13 cellular contexts compared by ENCODE assay signal in the genomic region with DNA sequence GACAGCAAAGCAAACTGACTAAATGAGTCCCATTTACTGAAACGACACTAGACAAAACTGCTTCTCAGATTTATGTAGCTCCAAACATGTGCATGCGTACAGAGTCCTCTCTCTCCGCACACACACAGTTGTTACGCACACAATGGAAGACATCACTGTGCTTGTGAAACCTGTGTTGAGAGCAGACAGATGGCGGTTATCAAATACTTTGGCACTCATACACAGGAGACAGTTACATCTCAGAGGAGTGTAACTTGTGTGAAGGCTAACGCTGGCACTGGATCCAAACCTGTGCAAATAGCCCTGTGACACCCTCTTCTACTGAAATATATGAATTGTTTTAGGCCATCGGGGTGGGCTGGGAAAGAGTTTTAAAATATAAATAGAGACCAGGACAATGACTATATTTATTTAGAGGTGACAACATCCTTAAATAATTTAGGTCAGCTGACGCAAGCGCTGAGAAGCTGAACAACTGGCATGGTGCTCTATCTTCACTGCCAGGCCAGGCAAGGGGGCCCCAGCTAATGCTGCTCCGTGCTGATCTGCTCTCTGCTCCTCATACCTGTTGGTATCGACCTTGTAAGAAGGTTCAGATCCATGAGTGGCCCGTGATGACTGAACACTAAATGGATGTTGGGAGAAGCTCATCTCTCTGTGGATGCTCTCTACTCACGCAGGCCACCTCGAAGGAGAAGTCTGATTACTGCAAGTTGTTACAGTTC.
A peak's percentile ranks its signal among the peaks of the same experiment; 100 is the strongest.
DNase-seq lines count a peak whose midpoint lies in the region; ATAC-seq and TF ChIP-seq lines count a peak whose summit lies in the region.
"Had no signal": no experiment of that assay in that cellular context is flagged by ENCODE, and none has a peak within 500 bp of the region (broad histone marks: within the 10 kb centered on the region; RNA-seq: fewer than 3 reads in every experiment).

No MANE protein-coding gene starts in this region.

- H2AFZ ChIP-seq in SK-N-SH (ENCODE audit: low read depth) = no peak overlapping the region

- H3K9me3 ChIP-seq in SK-N-SH (no peaks in the 10 kb centered on the region), SJSA1 (replicated peaks) (no peaks in the 10 kb centered on the region), aorta (ENCODE audit: control insufficient read depth, low read length) (no peaks in the 10 kb centered on the region)
- H3K9me3 ChIP-seq: spleen, transverse colon had no signal

- H3K4me3 ChIP-seq in SK-N-SH (ENCODE audit: low read depth in 2 of 2, low read length in 1 of 2) = no peak overlapping the region
- no peak overlapping the region for H3K4me3 ChIP-seq in SJSA1
- no peak overlapping the region for H3K4me3 ChIP-seq in aorta (ENCODE audit: low read length in 2 of 2)
- H3K4me3 ChIP-seq: spleen, transverse colon had no signal

- CTCF ChIA-PET in SK-N-SH (lab: Yijun Ruan, JAX) = interaction anchor here (1.2 to 1.9 kb wide), 3 partner anchors 8 to 18 kb away, joined by 3 to 7 read pairs (median 3); no protein-coding TSS in a partner anchor

- H3K9ac ChIP-seq in SK-N-SH = no peak overlapping the region

- H3K4me1 ChIP-seq in SK-N-SH (ENCODE audit: control insufficient read depth in 1 of 2, insufficient read depth in 2 of 2, low read depth in 1 of 2, low read length in 1 of 2) (peaks cover 11 to 13% of the 10 kb centered on the region in 2 experiments; a peak in 3 of 4 replicates), SJSA1 (replicated peaks) (peaks cover 17% of the 10 kb centered on the region), aorta (ENCODE audit: control insufficient read depth in 1 of 2, insufficient read depth in 2 of 2, low read length in 2 of 2) (peaks cover 3 to 4% of the 10 kb centered on the region in 2 donors)
- H3K4me1 ChIP-seq: spleen, transverse colon had no signal

- ATAC-seq in SK-N-SH treated with all-trans-retinoic acid at 6 μM for 48 hours (peak; percentile 36; the same call in 1 of the 3 replicates), aorta (ENCODE audit: low FRiP score) (peak; percentile 68), HG03442 (IDR thresholded peaks at IDR 0.05; ENCODE audit: unreplicated experiment) (no peak), HG02763 (IDR thresholded peaks at IDR 0.05; ENCODE audit: unreplicated experiment) (no peak)

- TF ChIP-seq EP300 in SK-N-SH (IDR thresholded peaks at IDR 0.05; ENCODE audit: borderline replicate concordance in 1 of 2, low read depth in 1 of 2, low read length in 1 of 2) = no peak

- no peaks in the 10 kb centered on the region for H3K36me3 ChIP-seq in SK-N-SH (replicated peaks in 1 of 2; ENCODE audit: control insufficient read depth in 1 of 2, insufficient read depth in 2 of 2, low read length in 1 of 2)
- H3K36me3 ChIP-seq in SJSA1 = no peaks in the 10 kb centered on the region
- H3K36me3 ChIP-seq in aorta (ENCODE audit: control insufficient read depth in 1 of 2, insufficient read depth in 2 of 2, low read length in 1 of 2) = no peaks in the 10 kb centered on the region
- H3K36me3 ChIP-seq: spleen, transverse colon had no signal

- WGBS in SK-N-SH (ENCODE audit: low lambda C conversion rate) = 82% methylated on average over 13 of the region's 14 CpGs
- WGBS in aorta, 2 donors = 23 to 26% methylated on average over 14 of the region's 14 CpGs

- no peak overlapping the region; a peak in 1 of 4 replicates for H3K27ac ChIP-seq in SK-N-SH (ENCODE audit: low read depth in 2 of 2, low read length in 1 of 2)
- H3K27ac ChIP-seq in SJSA1 = 0 out of 2 replicates have a peak overlapping the region, but pooled peaks have one; percentile 25
- H3K27ac ChIP-seq in aorta (ENCODE audit: low read depth in 1 of 2, low read length in 2 of 2) = peak overlapping the region in 1 of 2 donors; percentile 65
- H3K27ac ChIP-seq: spleen, transverse colon had no signal

- no peaks in the 10 kb centered on the region for H3K79me2 ChIP-seq in SK-N-SH (ENCODE audit: insufficient read depth)

- POLR2A ChIA-PET in SK-N-SH (lab: Yijun Ruan, JAX) = no interaction called here

- DNase-seq in SK-N-SH (no peak), SJSA1 (ENCODE audit: low read depth in 1 of 2, low spot score in 2 of 2) (peak in 1 of 2 experiments; percentile 47), islet precursor cell (peak; percentile 38), aorta (no peak), HUDEP-2 (lab: John Stamatoyannopoulos, UW; ENCODE audit: unreplicated experiment in 76 of 76) (no peak)
- DNase-seq: activated CD4-positive, alpha-beta memory T cell treated with anti-CD3 and anti-CD28 coated beads, Interleukin-2, amount 10 ng/mL, durations not matched to agents 7 days and 5 days; activated effector memory CD4-positive, alpha-beta T cell treated with Interleukin-2 at 50 U/mL for 16 hours; KBM-7; spleen; transverse colon had no signal

- no peak overlapping the region for H3K4me2 ChIP-seq in SK-N-SH

- TF ChIP-seq RAD21 in SK-N-SH (IDR thresholded peaks at IDR 0.05; ENCODE audit: low read length) = no peak

- H3K27me3 ChIP-seq in SK-N-SH (ENCODE audit: insufficient read depth) (no peaks in the 10 kb centered on the region), SJSA1 (replicated peaks) (no peaks in the 10 kb centered on the region), aorta (ENCODE audit: control insufficient read depth in 1 of 2, insufficient read depth in 2 of 2, low read length in 1 of 2) (no peaks in the 10 kb centered on the region)
- H3K27me3 ChIP-seq: spleen, transverse colon had no signal

- H4K20me1 ChIP-seq in SK-N-SH (ENCODE audit: insufficient read depth) = no peaks in the 10 kb centered on the region

- intact Hi-C loops in aorta (cut with DNase I) = loop anchor here (5.0 kb wide), 1 partner anchor 42 kb away; no protein-coding TSS in a partner anchor

- H3K9me2 ChIP-seq in SK-N-SH = no peaks in the 10 kb centered on the region

- no peaks in the 10 kb centered on the region for H3F3A ChIP-seq in SK-N-SH (replicated peaks; ENCODE audit: insufficient read depth)

- TF ChIP-seq CTCF in SK-N-SH (IDR thresholded peaks at IDR 0.05) = no peak

TF ChIP-seq in SK-N-SH treated with all-trans-retinoic acid at 6 μM for 48 hours, 23 proteins besides CTCF, POLR2A, EP300 and RAD21 (continues in another document):
- no peak for TF ChIP-seq ARNTL (CRISPR knock-in tag; IDR thresholded peaks at IDR 0.05; ENCODE audit: borderline replicate concordance, low read depth)
- no peak for TF ChIP-seq ISL1 (CRISPR knock-in tag; IDR thresholded peaks at IDR 0.05)
- no peak for TF ChIP-seq RARB (CRISPR knock-in tag; IDR thresholded peaks at IDR 0.05)
- TF ChIP-seq, protein P1, sequence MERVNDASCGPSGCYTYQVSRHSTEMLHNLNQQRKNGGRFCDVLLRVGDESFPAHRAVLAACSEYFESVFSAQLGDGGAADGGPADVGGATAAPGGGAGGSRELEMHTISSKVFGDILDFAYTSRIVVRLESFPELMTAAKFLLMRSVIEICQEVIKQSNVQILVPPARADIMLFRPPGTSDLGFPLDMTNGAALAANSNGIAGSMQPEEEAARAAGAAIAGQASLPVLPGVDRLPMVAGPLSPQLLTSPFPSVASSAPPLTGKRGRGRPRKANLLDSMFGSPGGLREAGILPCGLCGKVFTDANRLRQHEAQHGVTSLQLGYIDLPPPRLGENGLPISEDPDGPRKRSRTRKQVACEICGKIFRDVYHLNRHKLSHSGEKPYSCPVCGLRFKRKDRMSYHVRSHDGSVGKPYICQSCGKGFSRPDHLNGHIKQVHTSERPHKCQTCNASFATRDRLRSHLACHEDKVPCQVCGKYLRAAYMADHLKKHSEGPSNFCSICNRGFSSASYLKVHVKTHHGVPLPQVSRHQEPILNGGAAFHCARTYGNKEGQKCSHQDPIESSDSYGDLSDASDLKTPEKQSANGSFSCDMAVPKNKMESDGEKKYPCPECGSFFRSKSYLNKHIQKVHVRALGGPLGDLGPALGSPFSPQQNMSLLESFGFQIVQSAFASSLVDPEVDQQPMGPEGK (CRISPR knock-in tag; IDR thresholded peaks at IDR 0.05; ENCODE audit: borderline replicate concordance) = no peak
- TF ChIP-seq ZNF8 (CRISPR knock-in tag; IDR thresholded peaks at IDR 0.05) = no peak
- TF ChIP-seq GLIS3 (CRISPR knock-in tag; IDR thresholded peaks at IDR 0.05) = no peak
- TF ChIP-seq PPARA (CRISPR knock-in tag; IDR thresholded peaks at IDR 0.05; ENCODE audit: borderline replicate concordance) = no peak
- no peak for TF ChIP-seq ZNF565 (CRISPR knock-in tag; conservative IDR thresholded peaks at IDR 0.05; ENCODE audit: low read depth)

TF ChIP-seq in SK-N-SH, 30 proteins besides CTCF, POLR2A, EP300 and RAD21 (continues in another document):
- TF ChIP-seq MXI1 (IDR thresholded peaks at IDR 0.05; ENCODE audit: low read depth, low read length) (no peak), FOXJ3 (CRISPR knock-in tag; IDR thresholded peaks at IDR 0.05) (no peak), JUND (IDR thresholded peaks at IDR 0.05) (no peak), RCOR1 (IDR thresholded peaks at IDR 0.05; ENCODE audit: low read length) (no peak), NRF1 (IDR thresholded peaks at IDR 0.05; ENCODE audit: low read depth, low read length) (no peak), USF1 (IDR thresholded peaks at IDR 0.05; ENCODE audit: borderline replicate concordance, low read depth) (no peak), TCF12 (IDR thresholded peaks at IDR 0.05) (no peak), TAF1 (IDR thresholded peaks at IDR 0.05; ENCODE audit: borderline replicate concordance, low read depth, low read length) (no peak), FOXM1 (IDR thresholded peaks at IDR 0.05; ENCODE audit: low read depth) (no peak)
- TF ChIP-seq, protein P2, sequence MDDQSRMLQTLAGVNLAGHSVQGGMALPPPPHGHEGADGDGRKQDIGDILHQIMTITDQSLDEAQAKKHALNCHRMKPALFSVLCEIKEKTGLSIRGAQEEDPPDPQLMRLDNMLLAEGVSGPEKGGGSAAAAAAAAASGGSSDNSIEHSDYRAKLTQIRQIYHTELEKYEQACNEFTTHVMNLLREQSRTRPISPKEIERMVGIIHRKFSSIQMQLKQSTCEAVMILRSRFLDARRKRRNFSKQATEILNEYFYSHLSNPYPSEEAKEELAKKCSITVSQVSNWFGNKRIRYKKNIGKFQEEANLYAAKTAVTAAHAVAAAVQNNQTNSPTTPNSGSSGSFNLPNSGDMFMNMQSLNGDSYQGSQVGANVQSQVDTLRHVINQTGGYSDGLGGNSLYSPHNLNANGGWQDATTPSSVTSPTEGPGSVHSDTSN (IDR thresholded peaks at IDR 0.05) = no peak

Comparison
In these comparisons a context has a peak if more than half of its experiments do, and no peak if none do; other contexts are left out.
1. ATAC-seq: peak in SK-N-SH treated with all-trans-retinoic acid at 6 μM for 48 hours (single experiment) and aorta (single experiment); none in HG03442 (single experiment) and HG02763 (single experiment).